ENCODE assay signal across 30 cellular contexts in genomic region chr22:36988075-36988474, GRCh38.
"Had no signal": no experiment of that assay in that cellular context is flagged by ENCODE, and none has a peak within 500 bp of the region (broad histone marks: within the 10 kb centered on the region; RNA-seq: fewer than 3 reads in every experiment).

No MANE protein-coding gene starts in this region.

- H3K9me3 Mint-ChIP-seq: central memory CD8-positive, alpha-beta T cell had no signal

- H3K4me3 ChIP-seq: ascending aorta, breast epithelium, coronary artery, dorsolateral prefrontal cortex had no signal

- H3K36me3 ChIP-seq: ascending aorta, breast epithelium had no signal

- H3K4me3 Mint-ChIP-seq: activated CD4-positive, alpha-beta T cell treated with anti-CD3 and anti-CD28 coated beads, Interleukin-2, amount 10 ng/mL, durations not matched to agents 7 days and 5 days; activated CD8-positive, alpha-beta memory T cell treated with anti-CD3 and anti-CD28 coated beads, Interleukin-2, amount 10 ng/mL, durations not matched to agents 7 days and 5 days; activated CD8-positive, alpha-beta T cell treated with anti-CD3 and anti-CD28 coated beads, Interleukin-2, amount 10 ng/mL, durations not matched to agents 7 days and 5 days; activated naive CD4-positive, alpha-beta T cell treated with anti-CD3 and anti-CD28 coated beads for 36 hours; activated naive CD8-positive, alpha-beta T cell; activated T-helper 1 cell treated with anti-CD3 and anti-CD28 coated beads, Interleukin-12 subunit alpha, Interleukin-12 subunit beta, Interleukin-2, Interleukin-4 antibody, amounts not matched to agents 30 ng/mL and 10 ng/mL and 1 ng/mL, durations not matched to agents 14 hours and 24 hours and 36 hours; brain; central memory CD8-positive, alpha-beta T cell; dendritic cell treated with granulocyte-macrophage colony-stimulating factor and Interleukin-4, amounts not matched to agents 40 ng/mL and 50 ng/mL, for 4 days; endodermal cell; WTC11 had no signal

- H3K27me3 ChIP-seq: ascending aorta had no signal

- H3K27ac ChIP-seq: ascending aorta, breast epithelium, coronary artery, dorsolateral prefrontal cortex, VCaP had no signal

- ATAC-seq: activated CD8-positive, alpha-beta memory T cell treated with anti-CD3 and anti-CD28 coated beads, Interleukin-2, amount 10 ng/mL, durations not matched to agents 7 days and 5 days; activated CD8-positive, alpha-beta T cell treated with anti-CD3 and anti-CD28 coated beads, Interleukin-2, amount 10 ng/mL, durations not matched to agents 7 days and 5 days; esophagus mucosa; WTC11 had no signal

- DNase-seq: activated CD4-positive, alpha-beta T cell treated with anti-CD3 and anti-CD28 coated beads for 1 hour; activated CD4-positive, alpha-beta T cell treated with anti-CD3 and anti-CD28 coated beads for 4 hours; activated CD4-positive, alpha-beta T cell treated with anti-CD3 and anti-CD28 coated beads, Interleukin-2, amount 10 ng/mL, durations not matched to agents 7 days and 5 days; activated CD4-positive, alpha-beta T cell treated with anti-CD3 and anti-CD28 coated beads, Interleukin-2, amount 50 U/mL, for 4 hours; activated CD8-positive, alpha-beta memory T cell treated with anti-CD3 and anti-CD28 coated beads, Interleukin-2, amount 10 ng/mL, durations not matched to agents 7 days and 5 days; activated CD8-positive, alpha-beta memory T cell treated with anti-CD3 and anti-CD28 coated beads, Interleukin-2, amount 50 U/mL, for 4 hours; activated CD8-positive, alpha-beta T cell treated with anti-CD3 and anti-CD28 coated beads, Interleukin-2, amount 10 ng/mL, durations not matched to agents 7 days and 5 days; activated effector memory CD4-positive, alpha-beta T cell treated with anti-CD3 and anti-CD28 coated beads, Interleukin-2, amount 50 U/mL, for 16 hours; activated naive CD4-positive, alpha-beta T cell treated with anti-CD3 and anti-CD28 coated beads for 36 hours; activated T-cell treated with anti-CD3 and anti-CD28 coated beads, Interleukin-2, amount 50 U/mL, for 1 hour; activated T-cell treated with anti-CD3 and anti-CD28 coated beads, Interleukin-2, amount 50 U/mL, for 48 hours; dorsolateral prefrontal cortex; effector memory CD4-positive, alpha-beta T cell; endodermal cell; foreskin fibroblast; head of caudate nucleus; T-helper 2 cell had no signal

- H3K4me1 Mint-ChIP-seq: activated CD4-positive, alpha-beta T cell treated with anti-CD3 and anti-CD28 coated beads, Interleukin-2, amount 10 ng/mL, durations not matched to agents 7 days and 5 days; activated CD8-positive, alpha-beta memory T cell treated with anti-CD3 and anti-CD28 coated beads, Interleukin-2, amount 10 ng/mL, durations not matched to agents 7 days and 5 days; brain; central memory CD8-positive, alpha-beta T cell; endodermal cell; WTC11 had no signal

- FAIRE-seq: frontal cortex had no signal

- H3K36me3 Mint-ChIP-seq: brain had no signal

- H3K4me1 ChIP-seq: ascending aorta, breast epithelium had no signal

- H3K27ac Mint-ChIP-seq: activated CD4-positive, alpha-beta T cell treated with anti-CD3 and anti-CD28 coated beads, Interleukin-2, amount 10 ng/mL, durations not matched to agents 7 days and 5 days; activated CD8-positive, alpha-beta memory T cell treated with anti-CD3 and anti-CD28 coated beads, Interleukin-2, amount 10 ng/mL, durations not matched to agents 7 days and 5 days; activated CD8-positive, alpha-beta T cell treated with anti-CD3 and anti-CD28 coated beads, Interleukin-2, amount 10 ng/mL, durations not matched to agents 7 days and 5 days; activated naive CD4-positive, alpha-beta T cell treated with anti-CD3 and anti-CD28 coated beads for 36 hours; activated naive CD8-positive, alpha-beta T cell; activated T-helper 1 cell treated with anti-CD3 and anti-CD28 coated beads, Interleukin-12 subunit alpha, Interleukin-12 subunit beta, Interleukin-2, Interleukin-4 antibody, amounts not matched to agents 30 ng/mL and 10 ng/mL and 1 ng/mL, durations not matched to agents 14 hours and 24 hours and 36 hours; activated T-helper 2 cell treated with anti-CD3 and anti-CD28 coated beads, Interferon-gamma antibody, Interleukin-2, Interleukin-4, amounts not matched to agents 10 μg/mL and 5 μg/mL and 100 μg/mL, durations not matched to agents 14 hours and 24 hours and 36 hours; brain; dendritic cell treated with granulocyte-macrophage colony-stimulating factor and Interleukin-4, amounts not matched to agents 40 ng/mL and 50 ng/mL, for 4 days; endodermal cell; WTC11 had no signal
